Comparison of ENCODE assay signal across 1 cellular context in genomic region chr22:23750374-23750743, GRCh38.
TF ChIP-seq lines count a peak whose summit lies in the region.

No MANE protein-coding gene starts in this region.

TF ChIP-seq in GM12878, 131 proteins besides CTCF, POLR2A, EP300 and RAD21:
- TF ChIP-seq SRF (IDR thresholded peaks at IDR 0.05; ENCODE audit: low read depth in 2 of 2, low read length in 2 of 2) (no peak), TBL1XR1 (IDR thresholded peaks at IDR 0.05; ENCODE audit: low read depth, low read length) (no peak), E2F8 (IDR thresholded peaks at IDR 0.05; ENCODE audit: low read depth, partially characterized antibody) (no peak), IKZF2 (IDR thresholded peaks at IDR 0.05) (no peak), RFX5 (IDR thresholded peaks at IDR 0.05; ENCODE audit: low read depth, low read length) (no peak)
